In genomic region chr3:105526349-105527111, GRCh38 we compare ENCODE assay signal across 14 cellular contexts.
DNase-seq lines count a peak whose midpoint lies in the region; ATAC-seq and TF ChIP-seq lines count a peak whose summit lies in the region.
"Had no signal": no experiment of that assay in that cellular context is flagged by ENCODE, and none has a peak within 500 bp of the region (broad histone marks: within the 10 kb centered on the region; RNA-seq: fewer than 3 reads in every experiment).

No MANE protein-coding gene starts in this region.

- H2AFZ ChIP-seq in ACC112 (ENCODE audit: low read length, unreplicated experiment): no peak overlapping the region

- H3K36me3 ChIP-seq in ACC112 (ENCODE audit: insufficient read depth, low read length) (peaks cover 11% of the 10 kb centered on the region; the same call in 1 of the 2 replicates), RWPE2 (ENCODE audit: low read depth) (peaks cover 31% of the 10 kb centered on the region)
- H3K36me3 ChIP-seq: heart left ventricle had no signal

- no peaks in the 10 kb centered on the region for H3K27me3 ChIP-seq in ACC112 (ENCODE audit: insufficient read depth, low read length)
- no peaks in the 10 kb centered on the region for H3K27me3 ChIP-seq in RWPE2 (ENCODE audit: insufficient read depth, poor library complexity, severe bottlenecking)
- H3K27me3 ChIP-seq: BE2C, heart left ventricle had no signal

- H3K27ac ChIP-seq in ACC112 (ENCODE audit: low read depth, low read length): peak overlapping the region; percentile 42; the same call in 1 of the 2 replicates
- peak overlapping the region; percentile 49 for H3K27ac ChIP-seq in RWPE2 (ENCODE audit: poor library complexity, severe bottlenecking)
- H3K27ac ChIP-seq: heart left ventricle had no signal

- no peaks in the 10 kb centered on the region for H3K9me3 ChIP-seq in RWPE2 (ENCODE audit: severe bottlenecking)
- H3K9me3 ChIP-seq: BE2C, heart left ventricle had no signal

- no peak for TF ChIP-seq CTCF in RWPE2 (IDR thresholded peaks at IDR 0.05; ENCODE audit: poor library complexity, severe bottlenecking)

- DNase-seq in M059J (ENCODE audit: low read depth) (peak; percentile 97), RWPE2 (ENCODE audit: low spot score) (no peak), hippocampal formation (lab: John Stamatoyannopoulos, UW) (peak; percentile 31 to 80), ecto neural progenitor cell (ENCODE audit: low spot score) (no peak), DMS53 treated with DMSO at 0.1 percent for 48 hours (lab: John Stamatoyannopoulos, UW; ENCODE audit: unreplicated experiment) (no peak)
- DNase-seq: activated CD8-positive, alpha-beta memory T cell treated with anti-CD3 and anti-CD28 coated beads for 24 hours; activated naive CD8-positive, alpha-beta T cell treated with anti-CD3 and anti-CD28 coated beads, Interleukin-2, amount 10 ng/mL, durations not matched to agents 7 days and 5 days; BE2C; GDM1; heart left ventricle; stimulated activated naive B cell treated with anti-CD40 and anti-IgM and Interleukin-4, amounts not matched to agents 10 μg/mL and 1 μg/mL and 100 μg/mL, for 72 hours had no signal

- ATAC-seq in RWPE2 (ENCODE audit: low read depth) (peak; percentile 24; the same call in 2 of the 3 replicates), HG03378 (IDR thresholded peaks at IDR 0.05; ENCODE audit: unreplicated experiment) (no peak), HG02870 (IDR thresholded peaks at IDR 0.05; ENCODE audit: unreplicated experiment) (no peak)
- ATAC-seq: stimulated activated naive B cell treated with anti-CD40 and anti-IgM and Interleukin-4, amounts not matched to agents 10 μg/mL and 1 μg/mL and 100 μg/mL, for 72 hours had no signal

- H3K79me2 ChIP-seq in ACC112 (ENCODE audit: control insufficient read depth, insufficient read depth, low read length, unreplicated experiment): peaks cover 8% of the 10 kb centered on the region

- no peak overlapping the region for H3K4me3 ChIP-seq in ACC112 (ENCODE audit: low read depth, low read length)
- no peak overlapping the region for H3K4me3 ChIP-seq in RWPE2 (ENCODE audit: severe bottlenecking)
- H3K4me3 ChIP-seq: heart left ventricle had no signal

- H3K4me1 ChIP-seq in ACC112 (ENCODE audit: control insufficient read depth, insufficient read depth, low read length, unreplicated experiment) (peaks cover 58% of the 10 kb centered on the region), RWPE2 (ENCODE audit: insufficient read depth, poor library complexity, severe bottlenecking) (peaks cover 42% of the 10 kb centered on the region)
- H3K4me1 ChIP-seq: BE2C, heart left ventricle had no signal

Comparison
In these comparisons a context has a peak if more than half of its experiments do, and no peak if none do; other contexts are left out.
1. DNase-seq: peak in M059J (single experiment) and hippocampal formation (2 of 2); none in RWPE2 (single experiment), ecto neural progenitor cell (single experiment) and DMS53 treated with DMSO at 0.1 percent for 48 hours (single experiment).